In genomic region chr5:133552925-133553525, GRCh38 we compare ENCODE assay signal across 1 cellular context.
TF ChIP-seq lines count a peak whose summit lies in the region.

No MANE protein-coding gene starts in this region.

TF ChIP-seq in K562, 482 proteins besides CTCF, POLR2A, EP300 and RAD21 (continued from another document):
- peak; percentile 46; the same call in 1 of the 2 replicates for TF ChIP-seq CTBP1 (IDR thresholded peaks at IDR 0.05; ENCODE audit: borderline replicate concordance)
- TF ChIP-seq SAP30 (IDR thresholded peaks at IDR 0.05; ENCODE audit: borderline replicate concordance, insufficient read depth, low read depth, low read length, poor library complexity, severe bottlenecking): no peak
- peak; percentile 29; the same call in 1 of the 2 replicates for TF ChIP-seq KLF16 (IDR thresholded peaks at IDR 0.05)
- TF ChIP-seq CCAR2 (IDR thresholded peaks at IDR 0.05; ENCODE audit: low read depth, low read length): no peak
- 0 out of 2 replicates have a peak, but pooled peaks have one; percentile 41 for TF ChIP-seq ELF1 (tag; IDR thresholded peaks at IDR 0.05)
